16 cellular contexts compared by ENCODE assay signal in the genomic region with DNA sequence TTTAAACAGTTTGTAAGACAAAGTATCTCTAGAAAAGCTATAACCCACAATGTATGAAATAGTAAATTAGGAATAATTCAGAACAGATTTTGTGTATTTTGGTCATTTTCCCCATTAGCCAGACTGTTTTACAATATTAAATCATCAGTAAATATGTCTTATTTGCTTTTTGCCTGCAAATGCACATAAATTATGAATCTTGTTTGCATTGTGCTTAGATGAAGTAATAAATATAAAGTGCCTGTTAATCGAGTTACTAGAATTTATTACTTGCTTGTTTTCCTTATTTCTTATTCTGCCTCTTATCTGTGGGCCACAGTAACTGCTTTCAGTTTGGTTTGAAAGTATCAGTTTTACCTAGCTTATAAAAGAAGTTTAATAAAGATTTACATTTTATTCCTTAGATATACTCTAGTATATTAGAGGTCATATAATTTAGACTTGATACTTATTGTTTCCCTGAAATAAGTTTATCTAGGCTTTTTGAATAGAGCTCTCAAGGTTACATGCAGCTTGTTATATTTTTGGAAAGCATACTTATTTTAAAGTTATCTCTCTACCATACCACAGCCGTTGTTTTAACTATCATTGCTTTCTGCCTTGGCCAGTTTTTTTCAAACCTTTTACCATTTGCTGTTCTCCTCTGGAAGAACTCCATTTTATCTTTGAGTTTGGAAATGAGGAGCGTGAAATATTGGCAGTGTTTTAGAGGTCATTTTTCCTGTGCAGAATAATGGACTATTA.
"Had no signal": no experiment of that assay in that cellular context is flagged by ENCODE, and none has a peak within 500 bp of the region (broad histone marks: within the 10 kb centered on the region; RNA-seq: fewer than 3 reads in every experiment).

No MANE protein-coding gene starts in this region.

- H3K4me1 ChIP-seq: parathyroid adenoma, prostate gland, transverse colon had no signal

- ATAC-seq: natural killer cell treated with Interleukin-12 subunit alpha and Interleukin-12 subunit beta and Interleukin-15 and Interleukin-18, amount 100 ng/mL, for 72 hours had no signal

- H3K4me3 ChIP-seq: coronary artery, prostate gland, skin epidermis, stomach, thoracic aorta, transverse colon had no signal

- DNase-seq: central memory CD4-positive, alpha-beta T cell; effector CD4-positive, alpha-beta T cell; endodermal cell; erythroblast; stimulated activated CD4-positive, alpha-beta T cell treated with anti-CD3 and anti-CD28 coated beads, Interleukin-2, amount 100 ng/mL, for 24 hours; stimulated activated CD4-positive, alpha-beta T cell treated with anti-CD3 and anti-CD28 coated beads, Interleukin-4, amount 100 ng/mL, for 4 hours; stimulated activated naive CD4-positive, alpha-beta T cell; stomach; substantia nigra; transverse colon had no signal

- H3K27me3 ChIP-seq: stomach, transverse colon had no signal

- H2AFZ ChIP-seq: parathyroid adenoma had no signal

- H3K79me2 ChIP-seq: parathyroid adenoma had no signal

- H3K27ac ChIP-seq: coronary artery, parathyroid adenoma, prostate gland, skin epidermis, stomach, thoracic aorta, transverse colon had no signal

- H3K9ac ChIP-seq: parathyroid adenoma had no signal

- H3K9me3 ChIP-seq: prostate gland, stomach, thoracic aorta, transverse colon had no signal

- H3K36me3 ChIP-seq: prostate gland, thoracic aorta, transverse colon had no signal
